Comparison of ENCODE assay signal across 1 cellular context in the genomic region with DNA sequence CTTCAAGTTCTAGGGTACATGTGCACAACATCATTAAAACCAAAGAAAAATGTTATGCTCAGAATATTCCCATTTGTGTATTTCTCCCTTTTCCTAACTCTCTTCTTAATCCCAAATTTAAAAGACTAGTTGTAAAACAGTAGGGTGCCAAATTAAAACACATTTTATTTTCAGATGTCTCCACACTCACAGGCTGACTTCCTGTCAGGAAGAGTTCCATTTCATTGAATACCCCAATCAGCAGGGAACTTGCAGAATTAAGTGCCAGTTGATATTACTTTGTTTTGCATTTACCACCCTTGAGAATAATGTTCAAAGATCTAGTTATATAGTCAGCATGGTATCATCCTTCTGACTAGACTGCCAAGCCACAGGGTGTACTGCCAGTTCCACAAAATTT.
TF ChIP-seq lines count a peak whose summit lies in the region.

No MANE protein-coding gene starts in this region.

TF ChIP-seq in H1, 55 proteins besides CTCF, POLR2A, EP300 and RAD21 (continued from another document):
- TF ChIP-seq CTBP2 (IDR thresholded peaks at IDR 0.05; ENCODE audit: borderline replicate concordance, insufficient read depth, insufficient read length, low read length) (no peak), HDAC2 (IDR thresholded peaks at IDR 0.05; ENCODE audit: borderline replicate concordance in 1 of 2, low read depth in 2 of 2, low read length in 2 of 2) (no peak)
- TF ChIP-seq, protein P1, sequence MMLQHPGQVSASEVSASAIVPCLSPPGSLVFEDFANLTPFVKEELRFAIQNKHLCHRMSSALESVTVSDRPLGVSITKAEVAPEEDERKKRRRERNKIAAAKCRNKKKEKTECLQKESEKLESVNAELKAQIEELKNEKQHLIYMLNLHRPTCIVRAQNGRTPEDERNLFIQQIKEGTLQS (IDR thresholded peaks at IDR 0.05; ENCODE audit: insufficient read depth, low read depth, low read length) = no peak
TF ChIP-seq in H1: peak in this region for 0.
